20 cellular contexts compared by ENCODE assay signal in the genomic region with DNA sequence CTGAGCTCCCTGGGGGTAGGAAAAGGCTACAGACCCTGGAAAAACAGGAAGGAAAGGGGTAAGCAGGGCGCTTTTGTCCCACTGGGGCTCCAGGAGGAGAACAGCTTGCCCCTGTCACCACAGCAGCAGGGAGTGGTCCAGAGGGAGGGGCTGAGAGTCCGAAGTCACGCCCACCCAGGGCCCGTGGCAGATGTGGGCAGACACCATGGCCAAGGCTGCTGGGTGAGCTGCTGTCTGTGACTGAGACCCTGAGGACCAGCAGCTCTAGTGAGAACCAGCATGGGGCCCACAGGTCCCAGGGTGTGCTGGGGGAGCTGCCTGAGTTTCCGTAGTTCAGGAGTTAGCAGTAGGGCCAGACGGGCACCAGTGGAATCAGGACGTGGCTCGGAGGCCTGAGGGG.
DNase-seq lines count a peak whose midpoint lies in the region; ATAC-seq and TF ChIP-seq lines count a peak whose summit lies in the region.
"Had no signal": no experiment of that assay in that cellular context is flagged by ENCODE, and none has a peak within 500 bp of the region (broad histone marks: within the 10 kb centered on the region; RNA-seq: fewer than 3 reads in every experiment).

No MANE protein-coding gene starts in this region.

- ATAC-seq in central memory CD8-positive, alpha-beta T cell (replicated peaks; ENCODE audit: extremely low read depth, poor library complexity, severe bottlenecking): no peak
- no peak for ATAC-seq in T-cell (replicated peaks in 1 of 4)

- TF ChIP-seq CTCF in Caco-2 (IDR thresholded peaks at IDR 0.05; ENCODE audit: insufficient read depth in 1 of 2, low read depth in 1 of 2, low read length in 1 of 2, severe bottlenecking in 1 of 2, unreplicated experiment in 1 of 2): no peak
- TF ChIP-seq CTCF in neural crest cell (conservative IDR thresholded peaks at IDR 0.05): no peak
- no peak for TF ChIP-seq CTCF in osteoblast (IDR thresholded peaks at IDR 0.05; ENCODE audit: extremely low read depth, low read depth, low read length)

- no peaks in the 10 kb centered on the region for H3K79me2 ChIP-seq in osteoblast (ENCODE audit: insufficient read depth, low read length)

- no TSS peak for BruUV-seq in Caco-2 (replicated peaks; lab: Mats Ljungman, UMichigan)

- intact Hi-C loops in Caco-2 (cut with micrococcal nuclease; ENCODE audit: unreplicated experiment): loop anchor here (5.0 kb wide), 1 partner anchor 45 kb away; no protein-coding TSS in a partner anchor

- H3K27ac Mint-ChIP-seq in Caco-2 (ENCODE audit: unreplicated experiment): peak overlapping the region; percentile 47
- peak overlapping the region; percentile 54 for H3K27ac Mint-ChIP-seq in central memory CD8-positive, alpha-beta T cell (ENCODE audit: low read depth)
- H3K27ac Mint-ChIP-seq in neural crest cell (ENCODE audit: unreplicated experiment): peak overlapping the region; percentile 35
- no peak overlapping the region for H3K27ac Mint-ChIP-seq in T-cell
- H3K27ac Mint-ChIP-seq: CD14-positive monocyte had no signal

- no peak overlapping the region for H2AFZ ChIP-seq in osteoblast (ENCODE audit: low read length)

- H3K9me3 Mint-ChIP-seq in Caco-2 (ENCODE audit: unreplicated experiment) (no peaks in the 10 kb centered on the region), neural crest cell (no peaks in the 10 kb centered on the region), T-cell (no peaks in the 10 kb centered on the region)
- no peaks in the 10 kb centered on the region for H3K9me3 Mint-ChIP-seq in central memory CD8-positive, alpha-beta T cell

- H3K4me1 ChIP-seq in Caco-2 (peaks cover 21% of the 10 kb centered on the region), osteoblast (ENCODE audit: insufficient read depth, low read length) (peaks cover 3% of the 10 kb centered on the region)

- H3K4me3 ChIP-seq in Caco-2 (ENCODE audit: low read depth, low read length) (no peak overlapping the region), osteoblast (ENCODE audit: insufficient read depth, low read length) (no peak overlapping the region)
- H3K4me3 ChIP-seq: Peyer's patch had no signal

- H3K9me3 ChIP-seq in Caco-2 (no peaks in the 10 kb centered on the region), osteoblast (ENCODE audit: low read depth, low read length) (no peaks in the 10 kb centered on the region)
- H3K9me3 ChIP-seq: Peyer's patch had no signal

- H3K4me2 ChIP-seq in osteoblast (ENCODE audit: insufficient read depth, low read length): no peak overlapping the region

- H3K36me3 Mint-ChIP-seq in Caco-2 (ENCODE audit: insufficient read depth, unreplicated experiment) (no peaks in the 10 kb centered on the region), neural crest cell (ENCODE audit: low read depth) (no peaks in the 10 kb centered on the region), T-cell (no peaks in the 10 kb centered on the region)
- no peaks in the 10 kb centered on the region for H3K36me3 Mint-ChIP-seq in central memory CD8-positive, alpha-beta T cell (ENCODE audit: insufficient read depth)
- H3K36me3 Mint-ChIP-seq: CD14-positive monocyte had no signal

- peaks cover 16% of the 10 kb centered on the region for H3K4me1 Mint-ChIP-seq in Caco-2 (ENCODE audit: low read depth, unreplicated experiment)
- H3K4me1 Mint-ChIP-seq in central memory CD8-positive, alpha-beta T cell: peaks cover 25% of the 10 kb centered on the region
- no peaks in the 10 kb centered on the region for H3K4me1 Mint-ChIP-seq in neural crest cell
- H3K4me1 Mint-ChIP-seq in T-cell: peaks cover 23 to 25% (median 24%) of the 10 kb centered on the region in 3 donors
- H3K4me1 Mint-ChIP-seq: CD14-positive monocyte had no signal

- H3K36me3 ChIP-seq in Caco-2 (ENCODE audit: control insufficient read depth, insufficient read depth, low read length) (no peaks in the 10 kb centered on the region), osteoblast (ENCODE audit: insufficient read depth, low read length) (no peaks in the 10 kb centered on the region)
- H3K36me3 ChIP-seq: Peyer's patch had no signal

- no peak overlapping the region for H3K27ac ChIP-seq in osteoblast (ENCODE audit: low read depth, low read length)
- H3K27ac ChIP-seq: Peyer's patch had no signal

- H3K4me3 Mint-ChIP-seq in Caco-2 (ENCODE audit: unreplicated experiment) (no peak overlapping the region), neural crest cell (no peak overlapping the region), T-cell (no peak overlapping the region)
- no peak overlapping the region for H3K4me3 Mint-ChIP-seq in central memory CD8-positive, alpha-beta T cell
- H3K4me3 Mint-ChIP-seq: CD14-positive monocyte had no signal

- CTCF ChIA-PET in Caco-2 (lab: Charles Lee) (interaction anchor here (1.2 to 1.5 kb wide), 2 partner anchors 45 to 77 kb away, joined by 3 read pairs; no protein-coding TSS in a partner anchor), T-cell (lab: Charles Lee) (no interaction called here)

- no peaks in the 10 kb centered on the region for H3K27me3 ChIP-seq in Caco-2 (replicated peaks; ENCODE audit: control insufficient read depth, insufficient read depth, low read length)
- H3K27me3 ChIP-seq in osteoblast (ENCODE audit: insufficient read depth, low read length): peaks cover 4% of the 10 kb centered on the region
- H3K27me3 ChIP-seq: Peyer's patch had no signal

- DNase-seq in NCI-H2227 (lab: John Stamatoyannopoulos, UW; ENCODE audit: unreplicated experiment) (peak; percentile 18), NCI-H2227 treated with DMSO at 0.1 percent for 48 hours (lab: John Stamatoyannopoulos, UW) (no peak), Caco-2 (no peak), neural crest cell (ENCODE audit: low read depth, low spot score) (no peak), osteoblast (ENCODE audit: insufficient read length, low spot score, missing footprints) (no peak), T-cell (no peak), cortex of kidney (lab: John Stamatoyannopoulos, UW) (no peak)
- DNase-seq in central memory CD8-positive, alpha-beta T cell (ENCODE audit: low spot score in 2 of 2): no peak
- DNase-seq: 8988T, DMS53, HCEC 1CT, IMR-90, MV-4-11, NCI-H1436, NCI-H2081 treated with DMSO at 0.1 percent for 48 hours, NCI-H345, NCI-H748 treated with DMSO at 0.1 percent for 48 hours, Peyer's patch, SHP77 treated with DMSO at 0.1 percent for 48 hours had no signal

- POLR2A ChIA-PET in Caco-2 (lab: Charles Lee): no interaction called here
- POLR2A ChIA-PET in T-cell (lab: Charles Lee): no interaction called here

- H4K20me1 ChIP-seq in osteoblast (ENCODE audit: insufficient read depth, low read length): no peaks in the 10 kb centered on the region

- H3K27me3 Mint-ChIP-seq in Caco-2 (ENCODE audit: insufficient read depth, unreplicated experiment): no peaks in the 10 kb centered on the region
- no peaks in the 10 kb centered on the region for H3K27me3 Mint-ChIP-seq in central memory CD8-positive, alpha-beta T cell
- H3K27me3 Mint-ChIP-seq in neural crest cell (ENCODE audit: low read depth): no peaks in the 10 kb centered on the region
- no peaks in the 10 kb centered on the region for H3K27me3 Mint-ChIP-seq in T-cell

Comparison
In these comparisons a context has a peak if more than half of its experiments do, and no peak if none do; other contexts are left out.
1. H3K27ac Mint-ChIP-seq: peak in Caco-2 (single experiment), central memory CD8-positive, alpha-beta T cell (single experiment) and neural crest cell (single experiment); none in T-cell (0 of 2).